13 cellular contexts compared by ENCODE assay signal in the genomic region with DNA sequence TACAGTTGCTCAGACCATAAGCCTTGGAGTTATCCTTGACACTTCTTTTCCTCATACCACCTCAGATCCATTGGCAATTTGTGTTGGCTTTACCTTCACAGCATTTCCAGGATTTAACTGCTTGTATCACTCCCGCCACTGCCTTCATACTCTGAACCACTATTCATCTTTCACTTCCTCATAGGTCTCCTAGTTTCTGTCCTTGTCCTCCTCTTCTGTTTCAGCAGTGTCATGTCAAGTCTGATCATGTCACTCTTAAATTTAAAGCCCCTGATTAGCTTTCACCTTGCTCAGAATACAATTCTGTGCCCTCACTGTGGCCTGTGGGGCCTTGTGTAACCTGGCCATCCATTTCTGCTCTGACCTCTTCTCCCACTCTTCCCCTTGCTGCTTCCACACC. TPM values are rescaled to one million over a fixed set of nuclear protein-coding genes. Genes with fewer than 3 reads are reported as not detected.
DNase-seq lines count a peak whose midpoint lies in the region; ATAC-seq and TF ChIP-seq lines count a peak whose summit lies in the region.
"Had no signal": no experiment of that assay in that cellular context is flagged by ENCODE, and none has a peak within 500 bp of the region (broad histone marks: within the 10 kb centered on the region; RNA-seq: fewer than 3 reads in every experiment).

No MANE protein-coding gene starts in this region.

- peak overlapping the region; percentile 44 for H3K27ac Mint-ChIP-seq in neural crest cell (ENCODE audit: unreplicated experiment)

- ATAC-seq in GM19043 (IDR thresholded peaks at IDR 0.05; ENCODE audit: low read depth, unreplicated experiment): peak; percentile 96
- peak; percentile 92 for ATAC-seq in HG02571 (IDR thresholded peaks at IDR 0.05; ENCODE audit: unreplicated experiment)
- ATAC-seq in HG03432 (IDR thresholded peaks at IDR 0.05; ENCODE audit: unreplicated experiment): peak; percentile 97
- ATAC-seq in omental fat pad (ENCODE audit: low FRiP score): no peak

- no peaks in the 10 kb centered on the region for H3K4me1 ChIP-seq in HAP-1
- H3K4me1 ChIP-seq: tibial nerve had no signal

- H3K4me1 Mint-ChIP-seq in neural crest cell: no peaks in the 10 kb centered on the region

- TF ChIP-seq CTCF in neural crest cell (conservative IDR thresholded peaks at IDR 0.05) (no peak), omental fat pad (IDR thresholded peaks at IDR 0.05) (no peak)

- H3K4me3 Mint-ChIP-seq in neural crest cell: no peak overlapping the region

- H3K36me3 Mint-ChIP-seq in neural crest cell (ENCODE audit: low read depth): peaks cover 9% of the 10 kb centered on the region

- no peak overlapping the region for H3K4me3 ChIP-seq in HAP-1
- H3K4me3 ChIP-seq: tibial nerve had no signal

- no peaks in the 10 kb centered on the region for H3K9me3 Mint-ChIP-seq in neural crest cell

- H3K27me3 Mint-ChIP-seq in neural crest cell (ENCODE audit: low read depth): no peaks in the 10 kb centered on the region

- H3K36me3 ChIP-seq in HAP-1 (replicated peaks): peaks cover 6% of the 10 kb centered on the region

- DNase-seq in neural crest cell (ENCODE audit: low read depth, low spot score): no peak
- DNase-seq in omental fat pad (ENCODE audit: low spot score): no peak
- DNase-seq in DMS114 treated with DMSO at 0.1 percent for 48 hours (lab: John Stamatoyannopoulos, UW; ENCODE audit: unreplicated experiment): no peak
- no peak for DNase-seq in HAP-1 (ENCODE audit: low spot score in 2 of 2)
- no peak for DNase-seq in NCI-H1436 treated with DMSO at 0.1 percent for 48 hours (lab: John Stamatoyannopoulos, UW)
- DNase-seq: amniotic stem cell; NCI-H146; Right ventricle myocardium superior; stimulated activated CD4-positive, alpha-beta T cell treated with anti-CD3 and anti-CD28 coated beads, Interleukin-2, amount 100 ng/mL, for 48 hours had no signal

- in situ Hi-C loops in HAP-1 (cut with MboI; ENCODE audit: low sequenced_read_pairs): no loop called here

- no peaks in the 10 kb centered on the region for H3K27me3 ChIP-seq in HAP-1 (ENCODE audit: low read depth)
- H3K27me3 ChIP-seq: tibial nerve had no signal

- H3K9me3 ChIP-seq in HAP-1: no peaks in the 10 kb centered on the region
- H3K9me3 ChIP-seq: tibial nerve had no signal

RNA-seq across cellular contexts. Expression of gene C1orf115, which starts 34.7 kb away (rescaled TPM):
- total RNA-seq in neural crest cell: 0.75 and 0.77 TPM in 2 replicates
- 10 to 100 TPM; 27.4 to 63.0 (median 38.9) TPM for total RNA-seq in omental fat pad

Comparison
In these comparisons a context has a peak if more than half of its experiments do, and no peak if none do; other contexts are left out.
1. RNA of gene C1orf115, which starts 34.7 kb away (total RNA-seq): 27.4 to 63.0 TPM in omental fat pad; 0.75 to 0.77 TPM in neural crest cell; every median in the first group is over 10 times any median in the second.